8 cellular contexts compared by ENCODE assay signal in genomic region chrX:107678957-107679740, GRCh38. TPM values are rescaled to one million over a fixed set of nuclear protein-coding genes. Genes with fewer than 3 reads are reported as not detected.
DNase-seq lines count a peak whose midpoint lies in the region; ATAC-seq and TF ChIP-seq lines count a peak whose summit lies in the region.

No MANE protein-coding gene starts in this region.

- no peak for TF ChIP-seq EP300 in transverse colon (IDR thresholded peaks at IDR 0.05; ENCODE audit: low read depth)

- H3K36me3 ChIP-seq in ascending aorta, result no peaks in the 10 kb centered on the region
- H3K36me3 ChIP-seq in lung (ENCODE audit: control insufficient read depth in 2 of 2, insufficient read depth in 2 of 2, low read length in 2 of 2), result no peaks in the 10 kb centered on the region
- no peaks in the 10 kb centered on the region for H3K36me3 ChIP-seq in transverse colon
- H3K36me3 ChIP-seq in H7 (replicated peaks; ENCODE audit: control insufficient read depth, insufficient read depth, low read length), result no peaks in the 10 kb centered on the region

- TF ChIP-seq CTCF in ascending aorta (IDR thresholded peaks at IDR 0.05) (no peak), lung (IDR thresholded peaks at IDR 0.05; ENCODE audit: control extremely low read depth, extremely low read depth) (no peak), transverse colon (IDR thresholded peaks at IDR 0.05) (no peak)

- intact Hi-C loops in ascending aorta (cut with DNase I) (no loop called here), transverse colon (cut with DNase I; ENCODE audit: low total_unique reads) (loop anchor here (5.0 kb wide), 1 partner anchor 38 kb away; no protein-coding TSS in a partner anchor)

- H3K4me3 ChIP-seq in ascending aorta, result no peak overlapping the region
- no peak overlapping the region for H3K4me3 ChIP-seq in lung
- no peak overlapping the region for H3K4me3 ChIP-seq in transverse colon
- H3K4me3 ChIP-seq in H7 (ENCODE audit: insufficient read depth, low read depth, low read length), result no peak overlapping the region

- TF ChIP-seq POLR2A in transverse colon (IDR thresholded peaks at IDR 0.05), result peak; percentile 36

- DNase-seq in SKM-1 treated with dmso at 0.1 percent for 144 hours (lab: John Stamatoyannopoulos, UW; ENCODE audit: unreplicated experiment) (peak; percentile 28), ascending aorta (ENCODE audit: low spot score in 2 of 2) (peak; percentile 62 to 90), lung (ENCODE audit: low spot score) (peak; percentile 56), transverse colon (peak; percentile 79), H7 (no peak), hypothalamus (lab: John Stamatoyannopoulos, UW) (no peak)

- H3K27ac ChIP-seq in ascending aorta (peak overlapping the region; percentile 90 to 95), lung (ENCODE audit: low read depth in 1 of 2, low read length in 1 of 2) (peak overlapping the region; percentile 3 to 51), transverse colon (peak overlapping the region; percentile 88 to 96 (median 92))

- in situ Hi-C loops in transverse colon (cut with MboI; ENCODE audit: low pct_ligation_motif_present in 1 of 4, low pct_unique_long_range_greater_than_20kb in 1 of 4, low sequenced_read_pairs in 3 of 4), result loop anchor here in 1 of 4 donors (5.0 kb wide), 1 partner anchor 38 kb away; no protein-coding TSS in a partner anchor

- ATAC-seq in GM21737 (IDR thresholded peaks at IDR 0.05; ENCODE audit: unreplicated experiment) (peak; percentile 31), lung (ENCODE audit: insufficient read depth, low FRiP score) (no peak), HG03280 (IDR thresholded peaks at IDR 0.05; ENCODE audit: unreplicated experiment) (no peak)

- H3K9me3 ChIP-seq in ascending aorta (no peaks in the 10 kb centered on the region), lung (ENCODE audit: control insufficient read depth in 2 of 2, insufficient read depth in 1 of 2, low read length in 1 of 2) (no peaks in the 10 kb centered on the region), transverse colon (no peaks in the 10 kb centered on the region)

- WGBS in lung, 2 donors, result 73 to 77% methylated on average over 5 to 8 of the region's 8 CpGs
- 71% methylated on average over 8 of the region's 8 CpGs; no CpG with 5 or more reads in 1 of the 2 donors for WGBS in transverse colon (ENCODE audit: low coverage in 1 of 2), 2 donors

- H3K4me1 ChIP-seq in ascending aorta, result peaks cover 8 to 25% of the 10 kb centered on the region in 2 donors
- peaks cover 6 to 19% of the 10 kb centered on the region in 2 donors for H3K4me1 ChIP-seq in lung (ENCODE audit: control insufficient read depth in 2 of 2, insufficient read depth in 2 of 2, low read length in 2 of 2)
- peaks cover 6 to 40% (median 11%) of the 10 kb centered on the region in 4 donors for H3K4me1 ChIP-seq in transverse colon

- H3K27me3 ChIP-seq in ascending aorta (no peaks in the 10 kb centered on the region), lung (ENCODE audit: control insufficient read depth, insufficient read depth) (no peaks in the 10 kb centered on the region), transverse colon (no peaks in the 10 kb centered on the region), H7 (ENCODE audit: control insufficient read depth, insufficient read depth, low read length) (peaks cover 10% of the 10 kb centered on the region; the same call in 1 of the 2 replicates)

RNA-seq across cellular contexts. Expression of gene PRPS1, which starts 50.8 kb away (rescaled TPM):
- 14.0 TPM for total RNA-seq in ascending aorta
- 10 to 100 TPM; 31.6 to 42.0 TPM for total RNA-seq in lung
- 10 to 100 TPM; 11.7 to 34.4 TPM for polyA plus RNA-seq in lung
- 10 to 100 TPM in 2 of 4 donors, 1 to 10 TPM in 2; 1.5 to 16.5 (median 12.4) TPM for total RNA-seq in transverse colon
- total RNA-seq in H7 (2014; rRNA removed; shearing (Covaris generic)), result 231 and 248 TPM in 2 replicates

Comparison
In these comparisons a context has a peak if more than half of its experiments do, and no peak if none do; other contexts are left out.
1. DNase-seq: peak in SKM-1 treated with dmso at 0.1 percent for 144 hours (single experiment), ascending aorta (2 of 2), lung (single experiment) and transverse colon (single experiment); none in H7 (single experiment) and hypothalamus (0 of 51).
2. H3K27ac ChIP-seq: peak in every context shown above with its lines; median percentile 92 in ascending aorta; 92 in transverse colon; 27 in lung.